In genomic region chr2:45637440-45637839, GRCh38 we compare ENCODE assay signal across 13 cellular contexts. TPM values are rescaled to one million over a fixed set of nuclear protein-coding genes. Genes with fewer than 3 reads are reported as not detected.
DNase-seq lines count a peak whose midpoint lies in the region; ATAC-seq and TF ChIP-seq lines count a peak whose summit lies in the region.
"Had no signal": no experiment of that assay in that cellular context is flagged by ENCODE, and none has a peak within 500 bp of the region (broad histone marks: within the 10 kb centered on the region; RNA-seq: fewer than 3 reads in every experiment).

No MANE protein-coding gene starts in this region.

- no peak for DNase-seq in activated CD4-positive, alpha-beta T cell treated with anti-CD3 and anti-CD28 coated beads for 36 hours
- DNase-seq in activated CD4-positive, alpha-beta T cell treated with anti-CD3 and anti-CD28 coated beads for 48 hours = no peak
- peak; percentile 39 for DNase-seq in astrocyte of the cerebellum (ENCODE audit: low read depth)
- DNase-seq in stimulated activated naive CD8-positive, alpha-beta T cell treated with anti-CD3 and anti-CD28 coated beads, Interleukin-15, Interleukin-2, amounts not matched to agents 100 U/mL and 50 U/mL, for 24 hours = no peak
- DNase-seq in Calu3 = no peak
- DNase-seq: activated CD8-positive, alpha-beta memory T cell treated with anti-CD3 and anti-CD28 coated beads, Interleukin-2, amount 50 U/mL, for 48 hours; effector memory CD4-positive, alpha-beta T cell had no signal

- ATAC-seq in activated CD4-positive, alpha-beta T cell treated with anti-CD3 and anti-CD28 coated beads for 36 hours = peak; percentile 44
- ATAC-seq in HG03571 (IDR thresholded peaks at IDR 0.05; ENCODE audit: unreplicated experiment) (peak; percentile 75), GM21367 (IDR thresholded peaks at IDR 0.05; ENCODE audit: unreplicated experiment) (no peak), GM18868 (IDR thresholded peaks at IDR 0.05; ENCODE audit: unreplicated experiment) (no peak)
- ATAC-seq in stimulated activated naive CD8-positive, alpha-beta T cell treated with anti-CD3 and anti-CD28 coated beads, Interleukin-15, Interleukin-2, amounts not matched to agents 100 U/mL and 50 U/mL, for 24 hours = peak; percentile 34
- ATAC-seq: A549 had no signal

- no peak overlapping the region for H3K27ac Mint-ChIP-seq in activated CD4-positive, alpha-beta T cell treated with anti-CD3 and anti-CD28 coated beads for 36 hours
- H3K27ac Mint-ChIP-seq in Calu3 (ENCODE audit: unreplicated experiment) = no peak overlapping the region
- H3K27ac Mint-ChIP-seq: memory B cell had no signal

- no peak overlapping the region for H3K4me3 ChIP-seq in astrocyte of the cerebellum (ENCODE audit: low read depth, low read length)
- H3K4me3 ChIP-seq: A549, vagina had no signal

- POLR2A ChIA-PET in activated CD4-positive, alpha-beta T cell treated with anti-CD3 and anti-CD28 coated beads for 36 hours (lab: Charles Lee) = no interaction called here

- in situ Hi-C loops in astrocyte of the cerebellum (cut with HindIII; ENCODE audit: low sequenced_read_pairs) = loop anchor here (25.0 kb wide), 1 partner anchor 725 kb away; no protein-coding TSS in a partner anchor

- CTCF ChIA-PET in activated CD4-positive, alpha-beta T cell treated with anti-CD3 and anti-CD28 coated beads for 36 hours (lab: Charles Lee) = no interaction called here
- CTCF ChIA-PET in Calu3 (lab: Charles Lee) = no interaction called here

- intact Hi-C loops in activated CD4-positive, alpha-beta T cell treated with anti-CD3 and anti-CD28 coated beads for 36 hours (cut with DNase I, micrococcal nuclease) = no loop called here
- intact Hi-C loops in Calu3 (cut with micrococcal nuclease; ENCODE audit: unreplicated experiment) = no loop called here

- TF ChIP-seq CTCF in astrocyte of the cerebellum (IDR thresholded peaks at IDR 0.05; ENCODE audit: low read depth, low read length, missing control alignments) (no peak), Calu3 (IDR thresholded peaks at IDR 0.05; ENCODE audit: unreplicated experiment) (no peak)

- no peaks in the 10 kb centered on the region for H3K9me3 Mint-ChIP-seq in activated CD4-positive, alpha-beta T cell treated with anti-CD3 and anti-CD28 coated beads for 36 hours (ENCODE audit: low read depth)
- no peaks in the 10 kb centered on the region for H3K9me3 Mint-ChIP-seq in Calu3 (ENCODE audit: low read depth, unreplicated experiment)
- H3K9me3 Mint-ChIP-seq: memory B cell had no signal

- no peak overlapping the region for H3K4me3 Mint-ChIP-seq in activated CD4-positive, alpha-beta T cell treated with anti-CD3 and anti-CD28 coated beads for 36 hours
- no peak overlapping the region for H3K4me3 Mint-ChIP-seq in Calu3 (ENCODE audit: low read depth, unreplicated experiment)
- H3K4me3 Mint-ChIP-seq: memory B cell had no signal

- H3K4me1 Mint-ChIP-seq in activated CD4-positive, alpha-beta T cell treated with anti-CD3 and anti-CD28 coated beads for 36 hours = peaks cover 2% of the 10 kb centered on the region
- no peaks in the 10 kb centered on the region for H3K4me1 Mint-ChIP-seq in Calu3 (ENCODE audit: low read depth, unreplicated experiment)
- H3K4me1 Mint-ChIP-seq: memory B cell had no signal

- peaks cover 24% of the 10 kb centered on the region for H3K27me3 Mint-ChIP-seq in activated CD4-positive, alpha-beta T cell treated with anti-CD3 and anti-CD28 coated beads for 36 hours
- peaks cover 54% of the 10 kb centered on the region for H3K27me3 Mint-ChIP-seq in Calu3 (ENCODE audit: unreplicated experiment)

- no peaks in the 10 kb centered on the region for H3K36me3 Mint-ChIP-seq in activated CD4-positive, alpha-beta T cell treated with anti-CD3 and anti-CD28 coated beads for 36 hours (ENCODE audit: low read depth)
- no peaks in the 10 kb centered on the region for H3K36me3 Mint-ChIP-seq in Calu3 (ENCODE audit: insufficient read depth, unreplicated experiment)
- H3K36me3 Mint-ChIP-seq: memory B cell had no signal

- BruUV-seq in Calu3 (replicated peaks; lab: Mats Ljungman, UMichigan) = no TSS peak

RNA-seq across cellular contexts. Expression of gene PRKCE, which starts 14.0 kb away (rescaled TPM):
- 10 to 100 TPM in 1 of 2 experiments, 1 to 10 TPM in 1; 9.0 to 13.2 TPM for total RNA-seq in activated CD4-positive, alpha-beta T cell treated with anti-CD3 and anti-CD28 coated beads for 36 hours
- total RNA-seq in Calu3 (2022) = 17.7 and 20.6 TPM in 2 replicates

RNA-seq across cellular contexts. Expression of gene SRBD1, which starts 26.4 kb away (rescaled TPM):
- 10 to 100 TPM; 19.2 to 25.0 TPM for total RNA-seq in activated CD4-positive, alpha-beta T cell treated with anti-CD3 and anti-CD28 coated beads for 36 hours
- 10.7 and 14.4 TPM in 2 replicates for total RNA-seq in Calu3 (2022)

Comparison
In these comparisons a context has a peak if more than half of its experiments do, and no peak if none do; other contexts are left out.
1. ATAC-seq: peak in activated CD4-positive, alpha-beta T cell treated with anti-CD3 and anti-CD28 coated beads for 36 hours (single experiment), HG03571 (single experiment) and stimulated activated naive CD8-positive, alpha-beta T cell treated with anti-CD3 and anti-CD28 coated beads, Interleukin-15, Interleukin-2, amounts not matched to agents 100 U/mL and 50 U/mL, for 24 hours (single experiment); none in GM21367 (single experiment) and GM18868 (single experiment).